ENCODE assay signal across 19 cellular contexts in genomic region chr20:63556873-63557478, GRCh38. TPM values are rescaled to one million over a fixed set of nuclear protein-coding genes. Genes with fewer than 3 reads are reported as not detected.
DNase-seq lines count a peak whose midpoint lies in the region; ATAC-seq, FAIRE-seq and TF ChIP-seq lines count a peak whose summit lies in the region.
"Had no signal": no experiment of that assay in that cellular context is flagged by ENCODE, and none has a peak within 500 bp of the region (broad histone marks: within the 10 kb centered on the region; RNA-seq: fewer than 3 reads in every experiment).

No MANE protein-coding gene starts in this region.

- peak overlapping the region; percentile 93 for H3K27ac Mint-ChIP-seq in neural progenitor cell

- H3K4me1 ChIP-seq in HCT116 (ENCODE audit: control insufficient read depth in 1 of 2, insufficient read depth in 2 of 2, low read length in 2 of 2) = peaks cover 12 to 20% of the 10 kb centered on the region in 2 experiments
- peaks cover 12% of the 10 kb centered on the region for H3K4me1 ChIP-seq in neural progenitor cell
- H3K4me1 ChIP-seq: Caco-2 had no signal

- RAD21 ChIA-PET in HCT116 (lab: Charles Lee; ENCODE audit: low non-redundant PET in 1 of 2, low total read pairs in 2 of 2, uncharacterized antibody in 2 of 2, unreplicated experiment in 2 of 2) = interaction anchor here in 1 of 2 experiments (0.5 kb wide), 1 partner anchor 139 kb away, joined by 4 read pairs; no protein-coding TSS in a partner anchor

- intact Hi-C loops in HCT116 (cut with micrococcal nuclease) = no loop called here

- no peak for DNase-seq in HCT116 (ENCODE audit: low read depth, low spot score)
- DNase-seq in NCI-H345 treated with DMSO at 0.1 percent for 48 hours (lab: John Stamatoyannopoulos, UW; ENCODE audit: unreplicated experiment) = peak; percentile 47
- no peak for DNase-seq in bronchial epithelial cell (ENCODE audit: low read depth)
- peak; percentile 83 for DNase-seq in neural progenitor cell (ENCODE audit: low spot score)
- no peak for DNase-seq in RCC 7860 (ENCODE audit: low spot score)
- DNase-seq: AML-193, Caco-2, DMS53, NCI-H1436 treated with DMSO at 0.1 percent for 48 hours, NCI-H2081 treated with DMSO at 0.1 percent for 48 hours, NCI-H82, Peyer's patch had no signal

- H3K4me1 Mint-ChIP-seq in neural progenitor cell = peaks cover 10% of the 10 kb centered on the region

- no peak for TF ChIP-seq RAD21 in HCT116 (IDR thresholded peaks at IDR 0.05; ENCODE audit: low read depth)

- H3K4me2 ChIP-seq in HCT116 (ENCODE audit: low read length) (no peak overlapping the region), neural progenitor cell (peak overlapping the region; percentile 52)

- peaks cover 5% of the 10 kb centered on the region for H3K27me3 Mint-ChIP-seq in neural progenitor cell (ENCODE audit: insufficient read depth, low read depth)
- H3K27me3 Mint-ChIP-seq: IgD-negative memory B cell had no signal

- H4K20me1 ChIP-seq in HCT116 (ENCODE audit: insufficient read depth) (no peaks in the 10 kb centered on the region), neural progenitor cell (ENCODE audit: low read depth) (no peaks in the 10 kb centered on the region)

- no peak for TF ChIP-seq POLR2A in HCT116 (IDR thresholded peaks at IDR 0.05; ENCODE audit: borderline replicate concordance, extremely low read depth, insufficient read depth, insufficient read length)

- H3K36me3 ChIP-seq in HCT116 (ENCODE audit: control insufficient read depth in 1 of 2, insufficient read depth in 2 of 2, low read length in 2 of 2) = no peaks in the 10 kb centered on the region; a peak in 3 of 4 replicates
- peaks cover 16% of the 10 kb centered on the region for H3K36me3 ChIP-seq in bronchial epithelial cell (ENCODE audit: control insufficient read depth, insufficient read depth, low read length)
- H3K36me3 ChIP-seq in neural progenitor cell = no peaks in the 10 kb centered on the region
- H3K36me3 ChIP-seq: HAP-1 had no signal

- H3K9ac ChIP-seq in HCT116 (ENCODE audit: low read length) (no peak overlapping the region), neural progenitor cell (no peak overlapping the region)

- H3K27me3 ChIP-seq in HCT116 (ENCODE audit: insufficient read depth, low read length) (no peaks in the 10 kb centered on the region), bronchial epithelial cell (ENCODE audit: control insufficient read depth, insufficient read depth, low read length) (no peaks in the 10 kb centered on the region), neural progenitor cell (peaks cover 9% of the 10 kb centered on the region)
- H3K27me3 ChIP-seq: Peyer's patch had no signal

- FAIRE-seq in bronchial epithelial cell (lab: Jason Lieb, UNC) = peak; percentile 58
- FAIRE-seq in RCC 7860 (lab: Jason Lieb, UNC) = no peak

- BruUV-seq in HCT116 (replicated peaks; lab: Mats Ljungman, UMichigan) = no TSS peak

- H3K4me3 ChIP-seq in HCT116 (replicated peaks in 1 of 2; ENCODE audit: low read depth in 1 of 2, low read length in 2 of 2) (no peak overlapping the region), bronchial epithelial cell (ENCODE audit: low read depth, low read length) (no peak overlapping the region), neural progenitor cell (no peak overlapping the region)
- H3K4me3 ChIP-seq: HAP-1, Peyer's patch had no signal

- H3K36me3 Mint-ChIP-seq in neural progenitor cell = peaks cover 2% of the 10 kb centered on the region

- H3F3A ChIP-seq in neural progenitor cell (ENCODE audit: low read depth) = peaks cover 16% of the 10 kb centered on the region

- no peaks in the 10 kb centered on the region for H3K9me2 ChIP-seq in HCT116 (ENCODE audit: insufficient read depth)

- ATAC-seq in HCT116 (no peak), GM19452 (IDR thresholded peaks at IDR 0.05; ENCODE audit: unreplicated experiment) (no peak), GM19397 (IDR thresholded peaks at IDR 0.05; ENCODE audit: unreplicated experiment) (no peak), SK-N-SH treated with all-trans-retinoic acid at 6 μM for 48 hours (no peak)

- no peak overlapping the region for H3K27ac ChIP-seq in HCT116 (ENCODE audit: low read depth, low read length)
- H3K27ac ChIP-seq in neural progenitor cell = no peak overlapping the region
- H3K27ac ChIP-seq: Peyer's patch had no signal

- H3K9me3 ChIP-seq in HCT116 (ENCODE audit: control insufficient read depth in 1 of 2, insufficient read depth in 1 of 2, low read depth in 1 of 2, low read length in 2 of 2) (no peaks in the 10 kb centered on the region), neural progenitor cell (ENCODE audit: low read depth) (no peaks in the 10 kb centered on the region)
- H3K9me3 ChIP-seq: HAP-1, Peyer's patch had no signal

- H3K4me3 Mint-ChIP-seq in neural progenitor cell = peak overlapping the region; percentile 71

- peaks cover 2% of the 10 kb centered on the region for H3K9me3 Mint-ChIP-seq in neural progenitor cell
- H3K9me3 Mint-ChIP-seq: IgD-negative memory B cell had no signal

- no peak for TF ChIP-seq CTCF in HCT116 (IDR thresholded peaks at IDR 0.05 in 2 of 3, conservative IDR thresholded peaks at IDR 0.05 in 1 of 3; ENCODE audit: borderline replicate concordance in 1 of 3, insufficient read depth in 1 of 3, low read depth in 2 of 3, low read length in 2 of 3)
- no peak for TF ChIP-seq CTCF in bronchial epithelial cell (IDR thresholded peaks at IDR 0.05; ENCODE audit: insufficient read depth, low read length, severe bottlenecking)
- TF ChIP-seq CTCF in neural progenitor cell (IDR thresholded peaks at IDR 0.05) = no peak

- H2AFZ ChIP-seq in HCT116 (ENCODE audit: low read depth, low read length, poor library complexity, severe bottlenecking) (no peak overlapping the region), neural progenitor cell (replicated peaks) (no peak overlapping the region)

- H3K79me2 ChIP-seq in HCT116 (ENCODE audit: insufficient read depth, low read length) = no peaks in the 10 kb centered on the region
- no peaks in the 10 kb centered on the region for H3K79me2 ChIP-seq in neural progenitor cell (ENCODE audit: low read depth)

- POLR2A ChIA-PET in HCT116 (lab: Charles Lee) = no interaction called here

- CTCF ChIA-PET in HCT116 (lab: Charles Lee) = no interaction called here

TF ChIP-seq in HCT116, 20 proteins besides CTCF, POLR2A, EP300 and RAD21 (continues in another document):
- TF ChIP-seq POLR2AphosphoS5 (IDR thresholded peaks at IDR 0.05; ENCODE audit: low read depth, low read length) = 0 out of 2 replicates have a peak, but pooled peaks have one; percentile 19
- TF ChIP-seq YY1 (IDR thresholded peaks at IDR 0.05; ENCODE audit: extremely low read depth, insufficient replicate concordance, low read depth, low read length) = no peak

TF ChIP-seq in SK-N-SH treated with all-trans-retinoic acid at 6 μM for 48 hours, 23 proteins besides CTCF, POLR2A, EP300 and RAD21:
- TF ChIP-seq TOX (CRISPR knock-in tag; IDR thresholded peaks at IDR 0.05; ENCODE audit: borderline replicate concordance) = no peak
- TF ChIP-seq, protein P1, sequence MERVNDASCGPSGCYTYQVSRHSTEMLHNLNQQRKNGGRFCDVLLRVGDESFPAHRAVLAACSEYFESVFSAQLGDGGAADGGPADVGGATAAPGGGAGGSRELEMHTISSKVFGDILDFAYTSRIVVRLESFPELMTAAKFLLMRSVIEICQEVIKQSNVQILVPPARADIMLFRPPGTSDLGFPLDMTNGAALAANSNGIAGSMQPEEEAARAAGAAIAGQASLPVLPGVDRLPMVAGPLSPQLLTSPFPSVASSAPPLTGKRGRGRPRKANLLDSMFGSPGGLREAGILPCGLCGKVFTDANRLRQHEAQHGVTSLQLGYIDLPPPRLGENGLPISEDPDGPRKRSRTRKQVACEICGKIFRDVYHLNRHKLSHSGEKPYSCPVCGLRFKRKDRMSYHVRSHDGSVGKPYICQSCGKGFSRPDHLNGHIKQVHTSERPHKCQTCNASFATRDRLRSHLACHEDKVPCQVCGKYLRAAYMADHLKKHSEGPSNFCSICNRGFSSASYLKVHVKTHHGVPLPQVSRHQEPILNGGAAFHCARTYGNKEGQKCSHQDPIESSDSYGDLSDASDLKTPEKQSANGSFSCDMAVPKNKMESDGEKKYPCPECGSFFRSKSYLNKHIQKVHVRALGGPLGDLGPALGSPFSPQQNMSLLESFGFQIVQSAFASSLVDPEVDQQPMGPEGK (CRISPR knock-in tag; IDR thresholded peaks at IDR 0.05; ENCODE audit: borderline replicate concordance) = no peak

RNA-seq across cellular contexts. Expression of gene FNDC11, which starts 3.0 kb away (rescaled TPM):
- 5.5 TPM for total RNA-seq in HCT116 (2021; ENCODE audit: unreplicated experiment)
- polyA plus RNA-seq in HCT116 (2012) = 3.1 TPM in 2 replicates
- total RNA-seq in bronchial epithelial cell = 0.26 and 0.90 TPM in 2 replicates
- total RNA-seq in neural progenitor cell (ENCODE audit: low replicate concordance) = 0.39 and 9.0 TPM in 2 replicates
- total RNA-seq: Caco-2 had no signal

RNA-seq across cellular contexts. Expression of gene SRMS, which starts 9.4 kb away (rescaled TPM):
- total RNA-seq in HCT116 (2021; ENCODE audit: unreplicated experiment) (3.2 TPM), bronchial epithelial cell (0.13 and 0.79 TPM in 2 replicates), neural progenitor cell (ENCODE audit: low replicate concordance) (not detected in 2 replicates)
- polyA plus RNA-seq in HCT116 (2012) = 1.8 and 2.5 TPM in 2 replicates
- total RNA-seq: Caco-2, G401, NCI-H460, Peyer's patch had no signal

RNA-seq across cellular contexts. Expression of gene HELZ2, which starts 17.1 kb away (rescaled TPM):
- 44.0 TPM for total RNA-seq in HCT116 (2021; ENCODE audit: unreplicated experiment)
- 40.3 and 54.7 TPM in 2 replicates for polyA plus RNA-seq in HCT116 (2012)
- 13.7 and 30.6 TPM in 2 replicates for total RNA-seq in bronchial epithelial cell
- 2.9 and 17.7 TPM in 2 replicates for total RNA-seq in neural progenitor cell (ENCODE audit: low replicate concordance)

RNA-seq across cellular contexts. Expression of gene PTK6, which starts 19.8 kb away (rescaled TPM):
- total RNA-seq in HCT116 (2021; ENCODE audit: unreplicated experiment) (6.7 TPM), bronchial epithelial cell (59.5 and 107 TPM in 2 replicates), neural progenitor cell (ENCODE audit: low replicate concordance) (not detected in 2 replicates)
- 7.2 and 8.0 TPM in 2 replicates for polyA plus RNA-seq in HCT116 (2012)

RNA-seq across cellular contexts. Expression of gene PPDPF, which starts 36.4 kb away (rescaled TPM):
- 346 TPM for total RNA-seq in HCT116 (2021; ENCODE audit: unreplicated experiment)
- polyA plus RNA-seq in HCT116 (2012) = 308 and 356 TPM in 2 replicates
- 21.9 and 35.6 TPM in 2 replicates for total RNA-seq in bronchial epithelial cell
- 4.1 and 82.2 TPM in 2 replicates for total RNA-seq in neural progenitor cell (ENCODE audit: low replicate concordance)

Comparison
In these comparisons a context has a peak if more than half of its experiments do, and no peak if none do; other contexts are left out.
1. DNase-seq: peak in NCI-H345 treated with DMSO at 0.1 percent for 48 hours (single experiment) and neural progenitor cell (single experiment); none in HCT116 (single experiment), bronchial epithelial cell (single experiment) and RCC 7860 (single experiment).